Comparison of ENCODE assay signal across 1 cellular context in genomic region chr6:136317023-136317649, GRCh38.
TF ChIP-seq lines count a peak whose summit lies in the region.

No MANE protein-coding gene starts in this region.

TF ChIP-seq in K562, 482 proteins besides CTCF, POLR2A, EP300 and RAD21 (continued from another document and continues in another):
- TF ChIP-seq MGA (IDR thresholded peaks at IDR 0.05), result no peak
- no peak for TF ChIP-seq TGIF2 (CRISPR knock-in tag; IDR thresholded peaks at IDR 0.05)
- TF ChIP-seq ZNF695 (CRISPR knock-in tag; IDR thresholded peaks at IDR 0.05), result no peak
- TF ChIP-seq COPS2 (conservative IDR thresholded peaks at IDR 0.05), result no peak
- no peak for TF ChIP-seq ERF (CRISPR knock-in tag; IDR thresholded peaks at IDR 0.05)
- 0 out of 2 replicates have a peak, but pooled peaks have one; percentile 36 for TF ChIP-seq MTA3 (IDR thresholded peaks at IDR 0.05; ENCODE audit: borderline replicate concordance)
- TF ChIP-seq MYNN (IDR thresholded peaks at IDR 0.05), result no peak
- TF ChIP-seq MYNN (CRISPR knock-in tag; IDR thresholded peaks at IDR 0.05), result no peak
- no peak for TF ChIP-seq DIDO1 (tag; IDR thresholded peaks at IDR 0.05; ENCODE audit: low read depth)
- TF ChIP-seq DEAF1 (CRISPR knock-in tag; IDR thresholded peaks at IDR 0.05), result peak; percentile 74
- 0 out of 2 replicates have a peak, but pooled peaks have one; percentile 34 for TF ChIP-seq ARID2 (IDR thresholded peaks at IDR 0.05)
- no peak for TF ChIP-seq SMARCB1 (IDR thresholded peaks at IDR 0.05; ENCODE audit: insufficient read length, low read depth)
- TF ChIP-seq NFE2L1 (tag; IDR thresholded peaks at IDR 0.05; ENCODE audit: borderline replicate concordance, low read depth), result no peak
- no peak for TF ChIP-seq DLX4 (CRISPR knock-in tag; IDR thresholded peaks at IDR 0.05)
- no peak for TF ChIP-seq ZBTB34 (CRISPR knock-in tag; IDR thresholded peaks at IDR 0.05)
- TF ChIP-seq STAT5B (CRISPR knock-in tag; IDR thresholded peaks at IDR 0.05), result no peak
- TF ChIP-seq NFE2 (IDR thresholded peaks at IDR 0.05; ENCODE audit: low read depth), result no peak
- TF ChIP-seq HMGXB4 (CRISPR knock-in tag; IDR thresholded peaks at IDR 0.05), result no peak
- no peak for TF ChIP-seq ATF7 (IDR thresholded peaks at IDR 0.05)
- TF ChIP-seq CREBBP (IDR thresholded peaks at IDR 0.05; ENCODE audit: low read depth, low read length), result no peak
- TF ChIP-seq ZBTB2 (IDR thresholded peaks at IDR 0.05), result no peak
- TF ChIP-seq YBX1 (IDR thresholded peaks at IDR 0.05), result no peak
- TF ChIP-seq CREB3L1 (IDR thresholded peaks at IDR 0.05; ENCODE audit: borderline replicate concordance, low read depth), result no peak
- TF ChIP-seq RBM34 (IDR thresholded peaks at IDR 0.05; ENCODE audit: borderline replicate concordance, insufficient read depth, low read length), result no peak
- no peak for TF ChIP-seq GABPA (tag; conservative IDR thresholded peaks at IDR 0.05; ENCODE audit: low read depth)
- TF ChIP-seq BHLHE40 (IDR thresholded peaks at IDR 0.05; ENCODE audit: low read length), result peak; percentile 24; the same call in 1 of the 2 replicates
- no peak for TF ChIP-seq ZNF79 (CRISPR knock-in tag; IDR thresholded peaks at IDR 0.05; ENCODE audit: low read depth)
- TF ChIP-seq SMC3 (conservative IDR thresholded peaks at IDR 0.05; ENCODE audit: insufficient read depth, low read depth, low read length), result peak; percentile 68
- TF ChIP-seq PPARD (CRISPR knock-in tag; IDR thresholded peaks at IDR 0.05), result no peak
- no peak for TF ChIP-seq EP400 (IDR thresholded peaks at IDR 0.05)
- TF ChIP-seq ZNF444 (CRISPR knock-in tag; IDR thresholded peaks at IDR 0.05), result no peak
- TF ChIP-seq SOX6 (IDR thresholded peaks at IDR 0.05), result no peak
- no peak for TF ChIP-seq ATF1 (CRISPR knock-in tag; IDR thresholded peaks at IDR 0.05)
- no peak for TF ChIP-seq ATF1 (tag; IDR thresholded peaks at IDR 0.05)
- no peak for TF ChIP-seq BRD4 (IDR thresholded peaks at IDR 0.05)
- TF ChIP-seq MBD2 (IDR thresholded peaks at IDR 0.05; ENCODE audit: borderline replicate concordance, low read depth), result no peak
- TF ChIP-seq ZHX1 (conservative IDR thresholded peaks at IDR 0.05; ENCODE audit: low read length), result no peak
- 0 out of 2 replicates have a peak, but pooled peaks have one; percentile 3 for TF ChIP-seq MEF2D (tag; conservative IDR thresholded peaks at IDR 0.05; ENCODE audit: low read depth)
- no peak for TF ChIP-seq NFYB (IDR thresholded peaks at IDR 0.05; ENCODE audit: extremely low read depth, insufficient read length)
